16 cellular contexts compared by ENCODE assay signal in genomic region chr14:65084554-65085190, GRCh38. TPM values are rescaled to one million over a fixed set of nuclear protein-coding genes. Genes with fewer than 3 reads are reported as not detected.
DNase-seq lines count a peak whose midpoint lies in the region; ATAC-seq and TF ChIP-seq lines count a peak whose summit lies in the region.
"Had no signal": no experiment of that assay in that cellular context is flagged by ENCODE, and none has a peak within 500 bp of the region (broad histone marks: within the 10 kb centered on the region; RNA-seq: fewer than 3 reads in every experiment).

No MANE protein-coding gene starts in this region.

- no peak for ATAC-seq in natural killer cell
- no peak for ATAC-seq in natural killer cell treated with Interleukin-12 subunit alpha and Interleukin-12 subunit beta and Interleukin-15 and Interleukin-18, amount 100 ng/mL, for 72 hours
- ATAC-seq in activated T-helper 17 cell treated with anti-CD3 and anti-CD28 coated beads, Interleukin-2, amount 50 U/mL, for 72 hours (replicated peaks): no peak
- peak; percentile 63 for ATAC-seq in left ventricle myocardium superior
- no peak for ATAC-seq in upper lobe of left lung (ENCODE audit: low FRiP score in 2 of 2)

- TF ChIP-seq CTCF in natural killer cell (IDR thresholded peaks at IDR 0.05): no peak
- TF ChIP-seq CTCF in upper lobe of left lung (IDR thresholded peaks at IDR 0.05): no peak

- no peak overlapping the region for H3K4me3 ChIP-seq in upper lobe of left lung
- H3K4me3 ChIP-seq: BLaER1 treated with 17β-estradiol and CSF1 and Interleukin-3, amounts not matched to agents 10 nM and 100 nM; PC-9 had no signal

- DNase-seq in natural killer cell (no peak), left ventricle myocardium superior (no peak), upper lobe of left lung (no peak), NCI-H748 treated with DMSO at 0.1 percent for 48 hours (lab: John Stamatoyannopoulos, UW) (no peak)
- no peak for DNase-seq in natural killer cell treated with Interleukin-12 subunit alpha and Interleukin-12 subunit beta and Interleukin-15 and Interleukin-18, amount 100 ng/mL, for 72 hours (ENCODE audit: low spot score)
- DNase-seq in central memory CD4-positive, alpha-beta T cell: no peak
- DNase-seq: DMS79, MM.1S, NCI-H1092, NCI-H1436 treated with DMSO at 0.1 percent for 48 hours, NCI-H2029, NCI-H345, NCI-H524 treated with DMSO at 0.1 percent for 48 hours, PC-9 had no signal

- H3K36me3 Mint-ChIP-seq in natural killer cell: peaks cover 20% of the 10 kb centered on the region
- peaks cover 71% of the 10 kb centered on the region for H3K36me3 Mint-ChIP-seq in natural killer cell treated with Interleukin-12 subunit alpha and Interleukin-12 subunit beta and Interleukin-15 and Interleukin-18, amount 100 ng/mL, for 72 hours
- peaks cover 100% of the 10 kb centered on the region for H3K36me3 Mint-ChIP-seq in activated T-helper 17 cell treated with anti-CD3 and anti-CD28 coated beads, Interleukin-2, amount 50 U/mL, for 72 hours (ENCODE audit: low read depth)

- H3K4me1 ChIP-seq in upper lobe of left lung: peaks cover 25 to 34% (median 30%) of the 10 kb centered on the region in 4 donors

- H3K4me3 Mint-ChIP-seq in natural killer cell: no peak overlapping the region
- no peak overlapping the region for H3K4me3 Mint-ChIP-seq in natural killer cell treated with Interleukin-12 subunit alpha and Interleukin-12 subunit beta and Interleukin-15 and Interleukin-18, amount 100 ng/mL, for 72 hours
- H3K4me3 Mint-ChIP-seq in activated T-helper 17 cell treated with anti-CD3 and anti-CD28 coated beads, Interleukin-2, amount 50 U/mL, for 72 hours: no peak overlapping the region

- no peaks in the 10 kb centered on the region for H3K27me3 ChIP-seq in upper lobe of left lung
- H3K27me3 ChIP-seq: BLaER1 treated with 17β-estradiol and CSF1 and Interleukin-3, amounts not matched to agents 10 nM and 100 nM had no signal

- no peak for TF ChIP-seq EP300 in upper lobe of left lung (IDR thresholded peaks at IDR 0.05)

- peaks cover 60 to 74% of the 10 kb centered on the region in 2 donors for H3K4me1 Mint-ChIP-seq in natural killer cell
- peaks cover 45 to 57% of the 10 kb centered on the region in 2 donors for H3K4me1 Mint-ChIP-seq in natural killer cell treated with Interleukin-12 subunit alpha and Interleukin-12 subunit beta and Interleukin-15 and Interleukin-18, amount 100 ng/mL, for 72 hours (ENCODE audit: low read depth in 2 of 2)
- H3K4me1 Mint-ChIP-seq in activated T-helper 17 cell treated with anti-CD3 and anti-CD28 coated beads, Interleukin-2, amount 50 U/mL, for 72 hours: peaks cover 40% of the 10 kb centered on the region

- H3K9me3 ChIP-seq in upper lobe of left lung: no peaks in the 10 kb centered on the region

- H3K9me3 Mint-ChIP-seq in natural killer cell: no peaks in the 10 kb centered on the region
- H3K9me3 Mint-ChIP-seq in natural killer cell treated with Interleukin-12 subunit alpha and Interleukin-12 subunit beta and Interleukin-15 and Interleukin-18, amount 100 ng/mL, for 72 hours: no peaks in the 10 kb centered on the region
- H3K9me3 Mint-ChIP-seq in activated T-helper 17 cell treated with anti-CD3 and anti-CD28 coated beads, Interleukin-2, amount 50 U/mL, for 72 hours: peaks cover 3% of the 10 kb centered on the region

- WGBS in upper lobe of left lung, 2 donors: 89% methylated on average over 3 of the region's 3 CpGs

- peaks cover 15 to 78% (median 42%) of the 10 kb centered on the region in 4 donors for H3K36me3 ChIP-seq in upper lobe of left lung

- intact Hi-C loops in natural killer cell (cut with micrococcal nuclease): no loop called here
- intact Hi-C loops in left ventricle myocardium superior (cut with micrococcal nuclease): no loop called here

- H3K27me3 Mint-ChIP-seq in natural killer cell (ENCODE audit: low read depth in 2 of 2): no peaks in the 10 kb centered on the region
- no peaks in the 10 kb centered on the region for H3K27me3 Mint-ChIP-seq in natural killer cell treated with Interleukin-12 subunit alpha and Interleukin-12 subunit beta and Interleukin-15 and Interleukin-18, amount 100 ng/mL, for 72 hours
- H3K27me3 Mint-ChIP-seq in activated T-helper 17 cell treated with anti-CD3 and anti-CD28 coated beads, Interleukin-2, amount 50 U/mL, for 72 hours: no peaks in the 10 kb centered on the region

- H3K27ac Mint-ChIP-seq in natural killer cell: peak overlapping the region; percentile 3 to 55
- peak overlapping the region in 1 of 2 donors; percentile 60 for H3K27ac Mint-ChIP-seq in natural killer cell treated with Interleukin-12 subunit alpha and Interleukin-12 subunit beta and Interleukin-15 and Interleukin-18, amount 100 ng/mL, for 72 hours
- peak overlapping the region; percentile 68 for H3K27ac Mint-ChIP-seq in activated T-helper 17 cell treated with anti-CD3 and anti-CD28 coated beads, Interleukin-2, amount 50 U/mL, for 72 hours

- TF ChIP-seq POLR2A in upper lobe of left lung (IDR thresholded peaks at IDR 0.05): no peak

- H3K27ac ChIP-seq in upper lobe of left lung: peak overlapping the region in 1 of 4 donors; percentile 17
- H3K27ac ChIP-seq: PC-9 had no signal

RNA-seq across cellular contexts. Expression of gene MAX, which starts 17.6 kb away (rescaled TPM):
- total RNA-seq in natural killer cell (100 to 1,000 TPM; 162 to 208 (median 191) TPM), left ventricle myocardium superior (85.9 TPM), upper lobe of left lung (100 to 1,000 TPM in 2 of 6 donors, 10 to 100 TPM in 4; 53.7 to 146 (median 68.2) TPM)
- 100 to 1,000 TPM; 167 to 171 TPM for total RNA-seq in natural killer cell treated with Interleukin-12 subunit alpha and Interleukin-12 subunit beta and Interleukin-15 and Interleukin-18, amount 100 ng/mL, for 72 hours
- total RNA-seq in activated T-helper 17 cell treated with anti-CD3 and anti-CD28 coated beads, Interleukin-2, amount 50 U/mL, for 72 hours: 100 to 1,000 TPM; 105 to 139 TPM
